Comparison of ENCODE assay signal across 29 cellular contexts in the genomic region with DNA sequence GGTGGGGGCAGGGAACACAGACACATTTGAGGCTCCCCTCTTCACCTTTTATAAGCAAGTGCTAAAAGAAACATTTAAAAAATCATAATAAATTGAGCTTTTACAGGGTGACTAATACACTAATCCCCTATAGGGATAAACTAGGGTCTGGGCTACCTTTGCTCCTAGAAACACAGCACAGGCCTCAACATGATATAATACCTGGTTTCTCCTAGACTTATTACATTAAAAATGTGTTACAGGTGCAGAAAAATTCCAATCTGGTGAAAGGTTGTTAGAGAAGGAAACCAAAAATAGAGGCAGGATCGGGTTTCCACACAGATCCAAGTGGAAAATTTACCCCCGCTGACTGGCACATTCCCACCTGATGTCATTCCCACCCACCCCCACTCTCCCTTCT.
"Had no signal": no experiment of that assay in that cellular context is flagged by ENCODE, and none has a peak within 500 bp of the region (broad histone marks: within the 10 kb centered on the region; RNA-seq: fewer than 3 reads in every experiment).

No MANE protein-coding gene starts in this region.

- H3K36me3 ChIP-seq: ascending aorta, breast epithelium, esophagus squamous epithelium had no signal

- H3K27ac ChIP-seq: ascending aorta, breast epithelium, coronary artery, dorsolateral prefrontal cortex, esophagus squamous epithelium had no signal

- H3K36me3 Mint-ChIP-seq: activated CD4-positive, alpha-beta memory T cell treated with anti-CD3 and anti-CD28 coated beads for 36 hours; activated CD8-positive, alpha-beta memory T cell treated with anti-CD3 and anti-CD28 coated beads, Interleukin-2, amount 10 ng/mL, durations not matched to agents 7 days and 5 days; activated naive CD8-positive, alpha-beta T cell treated with anti-CD3 and anti-CD28 coated beads, Interleukin-2, amount 10 ng/mL, durations not matched to agents 7 days and 5 days had no signal

- H3K27me3 Mint-ChIP-seq: activated naive CD8-positive, alpha-beta T cell treated with anti-CD3 and anti-CD28 coated beads, Interleukin-2, amount 10 ng/mL, durations not matched to agents 7 days and 5 days; dendritic cell treated with granulocyte-macrophage colony-stimulating factor and Interleukin-4, amounts not matched to agents 40 ng/mL and 50 ng/mL, for 4 days had no signal

- H3K4me1 ChIP-seq: ascending aorta, breast epithelium, esophagus squamous epithelium had no signal

- H3K9me3 ChIP-seq: ascending aorta had no signal

- H3K27ac Mint-ChIP-seq: activated CD4-positive, alpha-beta memory T cell treated with anti-CD3 and anti-CD28 coated beads for 36 hours; activated CD4-positive, alpha-beta T cell treated with anti-CD3 and anti-CD28 coated beads for 36 hours; activated CD4-positive, alpha-beta T cell treated with anti-CD3 and anti-CD28 coated beads, Interleukin-2, amount 10 ng/mL, durations not matched to agents 24 days and 14 days; activated CD8-positive, alpha-beta memory T cell treated with anti-CD3 and anti-CD28 coated beads, Interleukin-2, amount 10 ng/mL, durations not matched to agents 7 days and 5 days; activated CD8-positive, alpha-beta T cell treated with anti-CD3 and anti-CD28 coated beads, Interleukin-2, amount 10 ng/mL, durations not matched to agents 7 days and 5 days; activated naive CD4-positive, alpha-beta T cell treated with anti-CD3 and anti-CD28 coated beads for 36 hours; activated naive CD4-positive, alpha-beta T cell treated with anti-CD3 and anti-CD28 coated beads, Interleukin-2, amount 50 U/mL, for 72 hours; activated naive CD8-positive, alpha-beta T cell treated with anti-CD3 and anti-CD28 coated beads, Interleukin-2, amount 10 ng/mL, durations not matched to agents 7 days and 5 days; activated T-helper 1 cell treated with anti-CD3 and anti-CD28 coated beads, Interleukin-12 subunit alpha, Interleukin-12 subunit beta, Interleukin-2, Interleukin-4 antibody, amounts not matched to agents 30 ng/mL and 10 ng/mL and 1 ng/mL, durations not matched to agents 14 hours and 24 hours and 36 hours; activated T-helper 2 cell treated with anti-CD3 and anti-CD28 coated beads, Interferon-gamma antibody, Interleukin-2, Interleukin-4, amounts not matched to agents 10 μg/mL and 5 μg/mL and 100 μg/mL, durations not matched to agents 14 hours and 24 hours and 36 hours; brain; dendritic cell treated with granulocyte-macrophage colony-stimulating factor and Interleukin-4, amounts not matched to agents 40 ng/mL and 50 ng/mL, for 4 days; endodermal cell had no signal

- ATAC-seq: activated CD4-positive, alpha-beta T cell treated with anti-CD3 and anti-CD28 coated beads for 36 hours; activated CD8-positive, alpha-beta memory T cell treated with anti-CD3 and anti-CD28 coated beads, Interleukin-2, amount 10 ng/mL, durations not matched to agents 7 days and 5 days; activated CD8-positive, alpha-beta T cell treated with anti-CD3 and anti-CD28 coated beads, Interleukin-2, amount 10 ng/mL, durations not matched to agents 7 days and 5 days; activated naive CD4-positive, alpha-beta T cell treated with anti-CD3 and anti-CD28 coated beads, Interleukin-2, amount 50 U/mL, for 72 hours had no signal

- H3K4me3 ChIP-seq: ascending aorta, breast epithelium, coronary artery, dorsolateral prefrontal cortex, esophagus squamous epithelium had no signal

- DNase-seq: activated CD4-positive, alpha-beta memory T cell treated with anti-CD3 and anti-CD28 coated beads for 36 hours; activated CD4-positive, alpha-beta T cell treated with anti-CD3 and anti-CD28 coated beads for 36 hours; activated CD4-positive, alpha-beta T cell treated with anti-CD3 and anti-CD28 coated beads, Interleukin-2, amount 10 ng/mL, durations not matched to agents 24 days and 14 days; activated CD4-positive, CD25-positive, alpha-beta regulatory T cell; activated CD4-positive, CD25-positive, alpha-beta regulatory T cell treated with anti-CD3 and anti-CD28 coated beads, Interleukin-2, amount 50 U/mL, for 72 hours; activated CD8-positive, alpha-beta memory T cell treated with anti-CD3 and anti-CD28 coated beads, Interleukin-2, amount 10 ng/mL, durations not matched to agents 7 days and 5 days; activated CD8-positive, alpha-beta memory T cell treated with anti-CD3 and anti-CD28 coated beads, Interleukin-2, amount 50 U/mL, for 4 hours; activated CD8-positive, alpha-beta T cell treated with anti-CD3 and anti-CD28 coated beads, Interleukin-2, amount 10 ng/mL, durations not matched to agents 7 days and 5 days; activated effector memory CD4-positive, alpha-beta T cell treated with anti-CD3 and anti-CD28 coated beads, Interleukin-2, amount 50 U/mL, for 16 hours; activated naive CD4-positive, alpha-beta T cell treated with anti-CD3 and anti-CD28 coated beads for 36 hours; activated naive CD8-positive, alpha-beta T cell treated with anti-CD3 and anti-CD28 coated beads, Interleukin-2, amount 10 ng/mL, durations not matched to agents 7 days and 5 days; activated T-cell treated with anti-CD3 and anti-CD28 coated beads, Interleukin-2, amount 50 U/mL, for 1 hour; activated T-cell treated with anti-CD3 and anti-CD28 coated beads, Interleukin-2, amount 50 U/mL, for 48 hours; dorsolateral prefrontal cortex; effector memory CD4-positive, alpha-beta T cell; endodermal cell; erythroblast; esophagus squamous epithelium; head of caudate nucleus; T-helper 2 cell had no signal

- H3K4me1 Mint-ChIP-seq: activated CD4-positive, alpha-beta T cell treated with anti-CD3 and anti-CD28 coated beads for 36 hours; activated CD4-positive, alpha-beta T cell treated with anti-CD3 and anti-CD28 coated beads, Interleukin-2, amount 10 ng/mL, durations not matched to agents 24 days and 14 days; activated CD8-positive, alpha-beta memory T cell treated with anti-CD3 and anti-CD28 coated beads, Interleukin-2, amount 10 ng/mL, durations not matched to agents 7 days and 5 days; activated naive CD8-positive, alpha-beta T cell treated with anti-CD3 and anti-CD28 coated beads, Interleukin-2, amount 10 ng/mL, durations not matched to agents 7 days and 5 days; brain; central memory CD8-positive, alpha-beta T cell; endodermal cell had no signal

- H3K9me3 Mint-ChIP-seq: activated CD4-positive, alpha-beta memory T cell treated with anti-CD3 and anti-CD28 coated beads for 36 hours; activated naive CD4-positive, alpha-beta T cell treated with anti-CD3 and anti-CD28 coated beads for 36 hours; activated T-helper 1 cell treated with anti-CD3 and anti-CD28 coated beads, Interleukin-12 subunit alpha, Interleukin-12 subunit beta, Interleukin-2, Interleukin-4 antibody, amounts not matched to agents 30 ng/mL and 10 ng/mL and 1 ng/mL, durations not matched to agents 14 hours and 24 hours and 36 hours; activated T-helper 2 cell treated with anti-CD3 and anti-CD28 coated beads, Interferon-gamma antibody, Interleukin-2, Interleukin-4, amounts not matched to agents 10 μg/mL and 5 μg/mL and 100 μg/mL, durations not matched to agents 14 hours and 24 hours and 36 hours had no signal

- H3K4me3 Mint-ChIP-seq: activated CD4-positive, alpha-beta memory T cell treated with anti-CD3 and anti-CD28 coated beads for 36 hours; activated CD4-positive, alpha-beta T cell treated with anti-CD3 and anti-CD28 coated beads for 36 hours; activated CD4-positive, alpha-beta T cell treated with anti-CD3 and anti-CD28 coated beads, Interleukin-2, amount 10 ng/mL, durations not matched to agents 24 days and 14 days; activated CD8-positive, alpha-beta memory T cell treated with anti-CD3 and anti-CD28 coated beads, Interleukin-2, amount 10 ng/mL, durations not matched to agents 7 days and 5 days; activated CD8-positive, alpha-beta T cell treated with anti-CD3 and anti-CD28 coated beads, Interleukin-2, amount 10 ng/mL, durations not matched to agents 7 days and 5 days; activated naive CD4-positive, alpha-beta T cell treated with anti-CD3 and anti-CD28 coated beads for 36 hours; activated naive CD8-positive, alpha-beta T cell treated with anti-CD3 and anti-CD28 coated beads, Interleukin-2, amount 10 ng/mL, durations not matched to agents 7 days and 5 days; activated T-helper 1 cell treated with anti-CD3 and anti-CD28 coated beads, Interleukin-12 subunit alpha, Interleukin-12 subunit beta, Interleukin-2, Interleukin-4 antibody, amounts not matched to agents 30 ng/mL and 10 ng/mL and 1 ng/mL, durations not matched to agents 14 hours and 24 hours and 36 hours; brain; central memory CD8-positive, alpha-beta T cell; dendritic cell treated with granulocyte-macrophage colony-stimulating factor and Interleukin-4, amounts not matched to agents 40 ng/mL and 50 ng/mL, for 4 days; endodermal cell had no signal

- H3K27me3 ChIP-seq: ascending aorta, breast epithelium, dorsolateral prefrontal cortex, esophagus squamous epithelium had no signal
